ENCODE assay signal across 10 cellular contexts in genomic region chr3:46651084-46651483, GRCh38. TPM values are rescaled to one million over a fixed set of nuclear protein-coding genes. Genes with fewer than 3 reads are reported as not detected.
"Had no signal": no experiment of that assay in that cellular context is flagged by ENCODE, and none has a peak within 500 bp of the region (broad histone marks: within the 10 kb centered on the region; RNA-seq: fewer than 3 reads in every experiment).

No MANE protein-coding gene starts in this region.

- DNase-seq: IMR-90, Karpas-422, KBM-7, KG1 had no signal

- H3K4me2 ChIP-seq: KMS-11 had no signal

- H3K27ac ChIP-seq: HL-60, KMS-11 had no signal

- H3K9ac ChIP-seq: KMS-11 had no signal

- FAIRE-seq: HTR-8/SVneo had no signal

RNA-seq across cellular contexts. Expression of gene FAM240A, which starts 38.8 kb away (rescaled TPM):
- total RNA-seq: HT-29, HT1080, IMR-90 had no signal
- polyA plus RNA-seq: IgD-negative memory B cell, IMR-90 had no signal

RNA-seq across cellular contexts. Expression of gene TMIE, which starts 50.1 kb away (rescaled TPM):
- total RNA-seq: HT1080, IMR-90 had no signal
- polyA plus RNA-seq: IgD-negative memory B cell had no signal
